In the genomic region with DNA sequence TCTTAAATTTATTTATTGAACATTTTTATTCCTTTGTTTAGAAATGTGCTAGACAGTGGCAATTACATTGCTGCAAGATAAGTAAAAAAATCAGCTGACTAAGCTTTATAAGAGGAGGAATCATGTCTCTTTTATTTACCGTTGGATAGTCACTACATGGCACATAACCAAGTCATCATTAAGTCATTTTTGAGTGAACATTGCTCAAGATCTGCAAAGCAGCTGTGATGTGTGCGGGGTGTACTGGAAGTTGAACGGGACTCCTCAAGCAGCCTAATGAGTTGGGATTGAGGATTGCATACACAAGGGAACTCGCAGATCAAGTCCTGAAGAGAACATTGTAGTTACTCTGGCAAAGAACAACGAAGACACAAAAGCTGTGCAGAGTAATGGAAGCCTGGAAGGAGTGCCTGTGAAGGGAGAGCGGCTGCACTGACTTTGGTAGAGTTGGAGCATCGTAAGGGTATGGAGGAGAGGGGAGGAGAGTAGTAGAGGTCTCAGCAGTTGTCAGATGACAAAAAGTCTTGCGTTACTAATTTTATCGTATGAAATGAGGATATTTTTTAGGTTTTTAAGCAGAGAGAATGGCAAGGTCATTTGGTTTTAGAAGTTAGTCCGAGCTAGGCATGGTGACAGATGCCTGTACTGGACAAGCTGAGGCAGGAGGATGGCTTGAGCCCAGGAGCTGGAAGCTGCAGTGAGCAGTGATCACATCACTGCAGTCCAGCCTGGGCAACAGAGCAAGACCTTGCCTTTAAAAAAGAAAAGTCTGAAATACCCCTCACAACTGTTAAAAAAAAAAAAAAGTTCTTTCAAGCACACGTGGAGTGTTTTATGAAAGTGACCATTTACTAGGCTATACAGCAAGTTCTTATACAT, we compare ENCODE assay signal across 15 cellular contexts.
DNase-seq lines count a peak whose midpoint lies in the region; ATAC-seq, FAIRE-seq and TF ChIP-seq lines count a peak whose summit lies in the region.
"Had no signal": no experiment of that assay in that cellular context is flagged by ENCODE, and none has a peak within 500 bp of the region (broad histone marks: within the 10 kb centered on the region; RNA-seq: fewer than 3 reads in every experiment).

No MANE protein-coding gene starts in this region.

- H3K4me1 ChIP-seq in mammary epithelial cell (ENCODE audit: insufficient read depth, low read length) = no peaks in the 10 kb centered on the region
- H3K4me1 ChIP-seq in uterus = no peaks in the 10 kb centered on the region
- H3K4me1 ChIP-seq in esophagus squamous epithelium = peaks cover 0 to 6% (median 0%) of the 10 kb centered on the region in 3 donors

- POLR2A ChIA-PET in MCF 10A (lab: Yijun Ruan, JAX) = interaction anchor here (0.5 to 1.5 kb wide), 5 partner anchors 10 to 96 kb away, joined by 3 to 5 read pairs (median 4); no protein-coding TSS in a partner anchor

- in situ Hi-C loops in mammary epithelial cell (cut with MboI; ENCODE audit: low sequenced_read_pairs in 2 of 2) = no loop called here

- CTCF ChIA-PET in MCF 10A (lab: Yijun Ruan, JAX) = interaction anchor here (1.0 to 1.1 kb wide), 2 partner anchors 24 to 158 kb away, joined by 3 read pairs; no protein-coding TSS in a partner anchor
- CTCF ChIA-PET in mammary epithelial cell (lab: Charles Lee; ENCODE audit: low non-redundant PET) = no interaction called here

- peaks cover 7% of the 10 kb centered on the region for H3K9me3 Mint-ChIP-seq in MCF 10A (ENCODE audit: unreplicated experiment)
- H3K9me3 Mint-ChIP-seq: activated CD4-positive, alpha-beta T cell treated with anti-CD3 and anti-CD28 coated beads, Interleukin-2, amount 10 ng/mL, durations not matched to agents 24 days and 14 days; neural progenitor cell had no signal

- TF ChIP-seq POLR2A in uterus (IDR thresholded peaks at IDR 0.05) (no peak), esophagus squamous epithelium (IDR thresholded peaks at IDR 0.05) (no peak)

- no peak overlapping the region for H3K4me2 ChIP-seq in mammary epithelial cell (ENCODE audit: insufficient read depth, low read depth, low read length)
- H3K4me2 ChIP-seq: neural progenitor cell had no signal

- TF ChIP-seq CTCF in MCF 10A (IDR thresholded peaks at IDR 0.05; ENCODE audit: unreplicated experiment) (no peak), mammary epithelial cell (conservative IDR thresholded peaks at IDR 0.05 in 1 of 2, IDR thresholded peaks at IDR 0.05 in 1 of 2; ENCODE audit: extremely low read depth in 1 of 2, insufficient read depth in 1 of 2, low read depth in 1 of 2, low read length in 2 of 2) (no peak), uterus (IDR thresholded peaks at IDR 0.05) (no peak), esophagus squamous epithelium (IDR thresholded peaks at IDR 0.05) (no peak)

- no peak overlapping the region for H3K4me3 ChIP-seq in mammary epithelial cell (replicated peaks in 1 of 3; ENCODE audit: insufficient read depth in 1 of 3, low read depth in 2 of 3, low read length in 3 of 3)
- no peak overlapping the region for H3K4me3 ChIP-seq in uterus
- H3K4me3 ChIP-seq in esophagus squamous epithelium = no peak overlapping the region
- H3K4me3 ChIP-seq: neural progenitor cell had no signal

- H4K20me1 ChIP-seq in mammary epithelial cell (ENCODE audit: insufficient read depth, low read length) = no peaks in the 10 kb centered on the region

- H3K4me1 Mint-ChIP-seq in MCF 10A (ENCODE audit: insufficient read depth, unreplicated experiment) = peaks cover 6% of the 10 kb centered on the region
- H3K4me1 Mint-ChIP-seq: activated CD4-positive, alpha-beta T cell treated with anti-CD3 and anti-CD28 coated beads, Interleukin-2, amount 10 ng/mL, durations not matched to agents 24 days and 14 days had no signal

- no peak overlapping the region for H2AFZ ChIP-seq in mammary epithelial cell (ENCODE audit: low read depth, low read length)
- H2AFZ ChIP-seq: neural progenitor cell had no signal

- no peaks in the 10 kb centered on the region for H3K79me2 ChIP-seq in mammary epithelial cell (ENCODE audit: insufficient read depth, low read length)

- H3K9ac ChIP-seq in mammary epithelial cell (ENCODE audit: insufficient read depth, low read length) = no peak overlapping the region
- H3K9ac ChIP-seq: neural progenitor cell had no signal

- DNase-seq in MCF 10A (ENCODE audit: unreplicated experiment) = peak; percentile 48
- no peak for DNase-seq in mammary epithelial cell
- DNase-seq in uterus = peak; percentile 36 to 46
- no peak for DNase-seq in islet precursor cell
- no peak for DNase-seq in stimulated activated naive CD8-positive, alpha-beta T cell treated with anti-CD3 and anti-CD28 coated beads, Interleukin-15, Interleukin-2, amounts not matched to agents 100 U/mL and 50 U/mL, for 24 hours
- DNase-seq in esophagus squamous epithelium (lab: John Stamatoyannopoulos, UW) = no peak
- DNase-seq: activated CD4-positive, alpha-beta T cell treated with anti-CD3 and anti-CD28 coated beads, Interleukin-2, amount 10 ng/mL, durations not matched to agents 24 days and 14 days; kidney; stimulated activated CD4-positive, alpha-beta T cell treated with anti-CD3 and anti-CD28 coated beads, Interleukin-12 subunit alpha, Interleukin-12 subunit beta, amount 100 ng/mL, for 4 hours; trophoblast cell had no signal

- no peak overlapping the region for H3K4me3 Mint-ChIP-seq in MCF 10A (ENCODE audit: unreplicated experiment)
- H3K4me3 Mint-ChIP-seq: activated CD4-positive, alpha-beta T cell treated with anti-CD3 and anti-CD28 coated beads, Interleukin-2, amount 10 ng/mL, durations not matched to agents 24 days and 14 days; neural progenitor cell had no signal

- WGBS in mammary epithelial cell (ENCODE audit: low coverage, missing lambda C conversion rate) = 90% methylated on average over 11 of the region's 11 CpGs
- 66 to 73% methylated on average over 11 of the region's 11 CpGs for WGBS in esophagus squamous epithelium, 2 donors

- dilution Hi-C loops in mammary epithelial cell (cut with HindIII; ENCODE audit: low sequenced_read_pairs) = no loop called here

- H3K9me3 ChIP-seq in mammary epithelial cell (replicated peaks; ENCODE audit: insufficient read depth, low read length) = no peaks in the 10 kb centered on the region
- H3K9me3 ChIP-seq in uterus = no peaks in the 10 kb centered on the region
- H3K9me3 ChIP-seq in esophagus squamous epithelium = no peaks in the 10 kb centered on the region

- peak overlapping the region; percentile 8 for H3K27ac Mint-ChIP-seq in MCF 10A (ENCODE audit: low read depth, unreplicated experiment)
- H3K27ac Mint-ChIP-seq: activated CD4-positive, alpha-beta T cell treated with anti-CD3 and anti-CD28 coated beads, Interleukin-2, amount 10 ng/mL, durations not matched to agents 24 days and 14 days; neural progenitor cell had no signal

- H3K36me3 Mint-ChIP-seq in MCF 10A (ENCODE audit: insufficient read depth, unreplicated experiment) = peaks cover 37% of the 10 kb centered on the region

- no peak overlapping the region for H3K27ac ChIP-seq in mammary epithelial cell (ENCODE audit: insufficient read depth, low read depth, low read length)
- no peak overlapping the region for H3K27ac ChIP-seq in uterus
- peak overlapping the region in 2 of 4 donors; percentile 15 to 57 for H3K27ac ChIP-seq in esophagus squamous epithelium
- H3K27ac ChIP-seq: 22Rv1, neural progenitor cell had no signal

- BruUV-seq in MCF 10A (replicated peaks; lab: Mats Ljungman, UMichigan) (no TSS peak), mammary epithelial cell (replicated peaks; lab: Mats Ljungman, UMichigan) (no TSS peak)

- intact Hi-C loops in MCF 10A (cut with micrococcal nuclease) (no loop called here), mammary epithelial cell (cut with micrococcal nuclease) (no loop called here), uterus (cut with DNase I; ENCODE audit: low total_unique reads) (no loop called here), esophagus squamous epithelium (cut with DNase I) (no loop called here)

- ATAC-seq in stimulated activated naive CD8-positive, alpha-beta T cell treated with anti-CD3 and anti-CD28 coated beads, Interleukin-15, Interleukin-2, amounts not matched to agents 100 U/mL and 50 U/mL, for 24 hours = no peak

- H3K27me3 Mint-ChIP-seq in MCF 10A (ENCODE audit: insufficient read depth, unreplicated experiment) = no peaks in the 10 kb centered on the region

- no peaks in the 10 kb centered on the region for H3K27me3 ChIP-seq in mammary epithelial cell (ENCODE audit: insufficient read depth, low read length)
- H3K27me3 ChIP-seq in uterus = no peaks in the 10 kb centered on the region
- no peaks in the 10 kb centered on the region for H3K27me3 ChIP-seq in esophagus squamous epithelium
- H3K27me3 ChIP-seq: neural progenitor cell had no signal

- H3K36me3 ChIP-seq in mammary epithelial cell (ENCODE audit: insufficient read depth, low read length) = no peaks in the 10 kb centered on the region
- H3K36me3 ChIP-seq in uterus = no peaks in the 10 kb centered on the region
- H3K36me3 ChIP-seq in esophagus squamous epithelium = peaks cover 0 to 20% (median 0%) of the 10 kb centered on the region in 3 donors

- FAIRE-seq in endometrium (lab: Jason Lieb, UNC) = peak; percentile 91
- peak; percentile 68 for FAIRE-seq in islet of Langerhans (lab: Jason Lieb, UNC)
- FAIRE-seq: D721Med, kidney had no signal

Comparison
In these comparisons a context has a peak if more than half of its experiments do, and no peak if none do; other contexts are left out.
1. DNase-seq: peak in MCF 10A (single experiment) and uterus (2 of 2); none in mammary epithelial cell (single experiment), islet precursor cell (single experiment), stimulated activated naive CD8-positive, alpha-beta T cell treated with anti-CD3 and anti-CD28 coated beads, Interleukin-15, Interleukin-2, amounts not matched to agents 100 U/mL and 50 U/mL, for 24 hours (single experiment) and esophagus squamous epithelium (single experiment).